1 cellular context compared by ENCODE assay signal in the genomic region with DNA sequence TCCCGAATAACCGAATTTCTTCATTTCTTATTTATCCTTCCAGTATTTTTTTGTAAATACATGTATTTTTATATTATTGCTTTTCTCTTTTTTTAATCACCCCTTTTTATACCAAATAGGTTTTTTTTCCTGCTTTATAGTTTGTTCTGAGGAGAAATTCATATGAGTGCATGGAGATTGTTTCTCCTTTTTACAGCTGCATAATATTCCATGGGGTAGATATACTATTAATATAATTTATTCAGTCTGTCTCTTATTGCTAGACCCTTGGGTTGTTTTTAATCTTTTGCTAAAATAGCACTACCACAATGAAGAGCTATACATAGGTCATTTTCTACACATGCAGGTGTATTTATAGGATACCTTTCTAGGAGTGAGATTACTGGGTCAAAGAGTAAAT.
TF ChIP-seq lines count a peak whose summit lies in the region.

No MANE protein-coding gene starts in this region.

TF ChIP-seq in K562, 482 proteins besides CTCF, POLR2A, EP300 and RAD21:
- no peak for TF ChIP-seq ZNF174 (CRISPR knock-in tag; IDR thresholded peaks at IDR 0.05)
- peak; percentile 54 for TF ChIP-seq ZNF146 (CRISPR knock-in tag; IDR thresholded peaks at IDR 0.05; ENCODE audit: unreplicated experiment)
- no peak for TF ChIP-seq ZNF224 (CRISPR knock-in tag; IDR thresholded peaks at IDR 0.05)
- no peak for TF ChIP-seq ZNF282 (CRISPR knock-in tag; IDR thresholded peaks at IDR 0.05)
- TF ChIP-seq ZHX1 (conservative IDR thresholded peaks at IDR 0.05; ENCODE audit: low read length) = no peak
- no peak for TF ChIP-seq ZNF143 (CRISPR knock-in tag; IDR thresholded peaks at IDR 0.05)
- TF ChIP-seq ZBTB1 (CRISPR knock-in tag; IDR thresholded peaks at IDR 0.05; ENCODE audit: borderline replicate concordance, low read depth) = no peak
- no peak for TF ChIP-seq ZNF140 (CRISPR knock-in tag; IDR thresholded peaks at IDR 0.05)
- no peak for TF ChIP-seq RB1 (IDR thresholded peaks at IDR 0.05; ENCODE audit: low read depth)
- no peak for TF ChIP-seq RBM39 (optimal IDR thresholded peaks at IDR 0.05; ENCODE audit: low read depth, low read length)
- peak; percentile 55 for TF ChIP-seq RBM25 (IDR thresholded peaks at IDR 0.05; ENCODE audit: low read depth, low read length, severe bottlenecking)
- TF ChIP-seq ZNF583 (CRISPR knock-in tag; IDR thresholded peaks at IDR 0.05) = no peak
- no peak for TF ChIP-seq SIN3A (IDR thresholded peaks at IDR 0.05; ENCODE audit: borderline replicate concordance in 2 of 2, control insufficient read depth in 1 of 2, low read depth in 2 of 2, low read length in 2 of 2)
- no peak for TF ChIP-seq POU5F1 (IDR thresholded peaks at IDR 0.05; ENCODE audit: borderline replicate concordance, low read depth, low read length, partially characterized antibody)
